In genomic region chr5:131634666-131634995, GRCh38 we compare ENCODE assay signal across 8 cellular contexts. TPM values are rescaled to one million over a fixed set of nuclear protein-coding genes. Genes with fewer than 3 reads are reported as not detected.
DNase-seq lines count a peak whose midpoint lies in the region; ATAC-seq and TF ChIP-seq lines count a peak whose summit lies in the region.

No MANE protein-coding gene starts in this region.

- peaks cover 10 to 47% (median 35%) of the 10 kb centered on the region in 11 experiments; a peak in 18 of 22 replicates for H4K20me1 ChIP-seq in BLaER1 treated with 17β-estradiol and CSF1 and Interleukin-3, amounts not matched to agents 10 nM and 100 nM

- peaks cover 0 to 29% (median 7%) of the 10 kb centered on the region in 11 experiments; a peak in 11 of 22 replicates for H3K36me3 ChIP-seq in BLaER1 treated with 17β-estradiol and CSF1 and Interleukin-3, amounts not matched to agents 10 nM and 100 nM
- H3K36me3 ChIP-seq in left ventricle myocardium inferior (no peaks in the 10 kb centered on the region), rectal smooth muscle tissue (ENCODE audit: control insufficient read depth, insufficient read depth, low read length) (no peaks in the 10 kb centered on the region)

- peak overlapping the region; percentile 88 to 99 (median 96) for H3K9ac ChIP-seq in BLaER1 treated with 17β-estradiol and CSF1 and Interleukin-3, amounts not matched to agents 10 nM and 100 nM
- peak overlapping the region; percentile 93 for H3K9ac ChIP-seq in rectal smooth muscle tissue (ENCODE audit: low read length)

- H3K4me2 ChIP-seq in BLaER1 treated with 17β-estradiol and CSF1 and Interleukin-3, amounts not matched to agents 10 nM and 100 nM, result peak overlapping the region; percentile 80 to 96 (median 86)

- peak overlapping the region; percentile 85 to 100 (median 98) for H3K27ac ChIP-seq in BLaER1 treated with 17β-estradiol and CSF1 and Interleukin-3, amounts not matched to agents 10 nM and 100 nM
- H3K27ac ChIP-seq in left ventricle myocardium inferior (replicated peaks) (peak overlapping the region; percentile 99), rectal smooth muscle tissue (ENCODE audit: low read depth, low read length) (peak overlapping the region; percentile 98)

- peaks cover 47 to 71% (median 67%) of the 10 kb centered on the region in 10 experiments for H3K4me1 ChIP-seq in BLaER1 treated with 17β-estradiol and CSF1 and Interleukin-3, amounts not matched to agents 10 nM and 100 nM
- H3K4me1 ChIP-seq in left ventricle myocardium inferior (peaks cover 62% of the 10 kb centered on the region), rectal smooth muscle tissue (ENCODE audit: control insufficient read depth, insufficient read depth, low read length) (peaks cover 9% of the 10 kb centered on the region)

- DNase-seq in RPMI7951 (ENCODE audit: low read depth), result peak; percentile 63
- DNase-seq in activated naive CD4-positive, alpha-beta T cell treated with anti-CD3 and anti-CD28 coated beads, Interleukin-2, amount 50 U/mL, for 72 hours (ENCODE audit: low spot score in 2 of 2), result peak in 1 of 2 donors; percentile 61
- peak; percentile 50 for DNase-seq in left ventricle myocardium inferior
- DNase-seq in superior temporal gyrus (ENCODE audit: extremely low spot score), result no peak

- peak; percentile 17 for ATAC-seq in GM19023 (IDR thresholded peaks at IDR 0.05; ENCODE audit: unreplicated experiment)
- ATAC-seq in HG03280 (IDR thresholded peaks at IDR 0.05; ENCODE audit: unreplicated experiment), result peak; percentile 25
- ATAC-seq in activated naive CD4-positive, alpha-beta T cell treated with anti-CD3 and anti-CD28 coated beads, Interleukin-2, amount 50 U/mL, for 72 hours, result peak; percentile 29 to 42

- H3K9me3 ChIP-seq in BLaER1 treated with 17β-estradiol and CSF1 and Interleukin-3, amounts not matched to agents 10 nM and 100 nM (replicated peaks in 1 of 11), result peaks cover 0 to under 1% (median 0%) of the 10 kb centered on the region in 11 experiments; a peak in 5 of 22 replicates
- no peaks in the 10 kb centered on the region for H3K9me3 ChIP-seq in left ventricle myocardium inferior (replicated peaks)

- H3K27me3 ChIP-seq in BLaER1 treated with 17β-estradiol and CSF1 and Interleukin-3, amounts not matched to agents 10 nM and 100 nM, result no peaks in the 10 kb centered on the region
- H3K27me3 ChIP-seq in left ventricle myocardium inferior (ENCODE audit: low read depth) (no peaks in the 10 kb centered on the region), rectal smooth muscle tissue (ENCODE audit: control insufficient read depth, insufficient read depth, low read length) (no peaks in the 10 kb centered on the region)

- H3K9me3 Mint-ChIP-seq in activated naive CD4-positive, alpha-beta T cell treated with anti-CD3 and anti-CD28 coated beads, Interleukin-2, amount 50 U/mL, for 72 hours, result no peaks in the 10 kb centered on the region

- intact Hi-C loops in left ventricle myocardium inferior (cut with micrococcal nuclease), result no loop called here

- H3K27ac Mint-ChIP-seq in activated naive CD4-positive, alpha-beta T cell treated with anti-CD3 and anti-CD28 coated beads, Interleukin-2, amount 50 U/mL, for 72 hours, result peak overlapping the region; percentile 98 to 99

- peak; percentile 31 for TF ChIP-seq CTCF in left ventricle myocardium inferior (IDR thresholded peaks at IDR 0.05; ENCODE audit: borderline replicate concordance)

- H3K36me3 Mint-ChIP-seq in activated naive CD4-positive, alpha-beta T cell treated with anti-CD3 and anti-CD28 coated beads, Interleukin-2, amount 50 U/mL, for 72 hours, result peaks cover 8 to 18% of the 10 kb centered on the region in 2 donors

- H3K4me3 ChIP-seq in BLaER1 treated with 17β-estradiol and CSF1 and Interleukin-3, amounts not matched to agents 10 nM and 100 nM, result peak overlapping the region; percentile 68 to 95 (median 81)
- H3K4me3 ChIP-seq in left ventricle myocardium inferior (peak overlapping the region; percentile 94), rectal smooth muscle tissue (ENCODE audit: low read length) (peak overlapping the region; percentile 94)

RNA-seq across cellular contexts. Expression of gene RAPGEF6, which starts 0.4 kb away (rescaled TPM):
- total RNA-seq in RPMI7951 (2014; rRNA removed; shearing (Covaris generic)), result 10.1 and 10.8 TPM in 2 replicates
- 10 to 100 TPM; 35.9 to 62.2 TPM for total RNA-seq in activated naive CD4-positive, alpha-beta T cell treated with anti-CD3 and anti-CD28 coated beads, Interleukin-2, amount 50 U/mL, for 72 hours
- total RNA-seq in left ventricle myocardium inferior, result 9.6 TPM
